Comparison of ENCODE assay signal across 8 cellular contexts in genomic region chr11:73047773-73048371, GRCh38.
DNase-seq lines count a peak whose midpoint lies in the region; ATAC-seq and TF ChIP-seq lines count a peak whose summit lies in the region.

No MANE protein-coding gene starts in this region.

- ATAC-seq in activated T-cell treated with anti-CD3 and anti-CD28 coated beads, Interleukin-2, amount 50 U/mL, for 4 hours: no peak
- peak; percentile 59 for ATAC-seq in HG03097 (IDR thresholded peaks at IDR 0.05; ENCODE audit: low FRiP score, unreplicated experiment)
- ATAC-seq in activated B cell treated with CpG ODN at 0.5 μM for 24 hours (ENCODE audit: low read depth): peak; percentile 85
- ATAC-seq in sciatic nerve: peak; percentile 51

- no peak for DNase-seq in activated T-cell treated with anti-CD3 and anti-CD28 coated beads, Interleukin-2, amount 50 U/mL, for 4 hours
- DNase-seq in activated T-cell treated with anti-CD3 and anti-CD28 coated beads, Interleukin-2, amount 50 U/mL, for 1 hour: no peak
- no peak for DNase-seq in activated B cell treated with CpG ODN at 0.5 μM for 24 hours
- no peak for DNase-seq in sciatic nerve (ENCODE audit: low spot score)
- DNase-seq in NK-92 treated with Interleukin-12 subunit alpha and Interleukin-12 subunit beta, amount 100 ng/mL, for 24 hours (lab: John Stamatoyannopoulos, UW): no peak
- no peak for DNase-seq in activated gamma-delta T cell (lab: John Stamatoyannopoulos, UW)
- no peak for DNase-seq in MCF 10A (ENCODE audit: unreplicated experiment)

- H3K4me3 Mint-ChIP-seq in activated T-cell treated with anti-CD3 and anti-CD28 coated beads, Interleukin-2, amount 50 U/mL, for 4 hours: peak overlapping the region; percentile 31
- peak overlapping the region; percentile 64 for H3K4me3 Mint-ChIP-seq in activated B cell treated with CpG ODN at 0.5 μM for 24 hours
- no peak overlapping the region for H3K4me3 Mint-ChIP-seq in MCF 10A (ENCODE audit: unreplicated experiment)

- no peaks in the 10 kb centered on the region for H3K9me3 Mint-ChIP-seq in activated T-cell treated with anti-CD3 and anti-CD28 coated beads, Interleukin-2, amount 50 U/mL, for 4 hours
- H3K9me3 Mint-ChIP-seq in activated B cell treated with CpG ODN at 0.5 μM for 24 hours (no peaks in the 10 kb centered on the region), MCF 10A (ENCODE audit: unreplicated experiment) (no peaks in the 10 kb centered on the region)

- TF ChIP-seq CTCF in activated B cell treated with CpG ODN at 0.5 μM for 24 hours (IDR thresholded peaks at IDR 0.05): no peak
- no peak for TF ChIP-seq CTCF in MCF 10A (IDR thresholded peaks at IDR 0.05; ENCODE audit: unreplicated experiment)

- H3K36me3 Mint-ChIP-seq in activated T-cell treated with anti-CD3 and anti-CD28 coated beads, Interleukin-2, amount 50 U/mL, for 4 hours (ENCODE audit: insufficient read depth): no peaks in the 10 kb centered on the region
- H3K36me3 Mint-ChIP-seq in activated B cell treated with CpG ODN at 0.5 μM for 24 hours (ENCODE audit: low read depth) (peaks cover 18% of the 10 kb centered on the region), MCF 10A (ENCODE audit: insufficient read depth, unreplicated experiment) (no peaks in the 10 kb centered on the region)

- peak overlapping the region; percentile 93 for H3K27ac Mint-ChIP-seq in activated B cell treated with CpG ODN at 0.5 μM for 24 hours
- H3K27ac Mint-ChIP-seq in MCF 10A (ENCODE audit: low read depth, unreplicated experiment): no peak overlapping the region

- no TSS peak for BruUV-seq in MCF 10A (replicated peaks; lab: Mats Ljungman, UMichigan)

- CTCF ChIA-PET in activated B cell treated with CpG ODN at 0.5 μM for 24 hours (lab: Charles Lee): interaction anchor here (0.7 to 2.9 kb wide), 3 partner anchors 95 to 334 kb away, joined by 4 to 17 read pairs (median 5); partner anchors contain the start of gene FCHSD2
- CTCF ChIA-PET in MCF 10A (lab: Yijun Ruan, JAX): no interaction called here

- POLR2A ChIA-PET in activated B cell treated with CpG ODN at 0.5 μM for 24 hours (lab: Charles Lee) (interaction anchor here (0.7 to 2.5 kb wide), 7 partner anchors 10 to 130 kb away, joined by 3 to 18 read pairs (median 4); partner anchors contain the start of gene FCHSD2), MCF 10A (lab: Yijun Ruan, JAX) (no interaction called here)

- H3K4me1 Mint-ChIP-seq in activated T-cell treated with anti-CD3 and anti-CD28 coated beads, Interleukin-2, amount 50 U/mL, for 4 hours (ENCODE audit: low read depth): peaks cover 28% of the 10 kb centered on the region
- H3K4me1 Mint-ChIP-seq in activated B cell treated with CpG ODN at 0.5 μM for 24 hours (peaks cover 74% of the 10 kb centered on the region), MCF 10A (ENCODE audit: insufficient read depth, unreplicated experiment) (no peaks in the 10 kb centered on the region)

- no peaks in the 10 kb centered on the region for H3K27me3 Mint-ChIP-seq in activated T-cell treated with anti-CD3 and anti-CD28 coated beads, Interleukin-2, amount 50 U/mL, for 4 hours (ENCODE audit: low read depth)
- H3K27me3 Mint-ChIP-seq in activated B cell treated with CpG ODN at 0.5 μM for 24 hours (no peaks in the 10 kb centered on the region), MCF 10A (ENCODE audit: insufficient read depth, unreplicated experiment) (no peaks in the 10 kb centered on the region)

- intact Hi-C loops in activated B cell treated with CpG ODN at 0.5 μM for 24 hours (cut with micrococcal nuclease) (loop anchor here (2.0 to 5.0 kb wide), 4 partner anchors 46 to 311 kb away; partner anchors contain the start of gene FCHSD2), sciatic nerve (cut with DNase I) (no loop called here), MCF 10A (cut with micrococcal nuclease) (no loop called here)

Comparison
In these comparisons a context has a peak if more than half of its experiments do, and no peak if none do; other contexts are left out.
1. ATAC-seq: peak in HG03097 (single experiment), activated B cell treated with CpG ODN at 0.5 μM for 24 hours (single experiment) and sciatic nerve (single experiment); none in activated T-cell treated with anti-CD3 and anti-CD28 coated beads, Interleukin-2, amount 50 U/mL, for 4 hours (0 of 2).